Comparison of ENCODE assay signal across 18 cellular contexts in the genomic region with DNA sequence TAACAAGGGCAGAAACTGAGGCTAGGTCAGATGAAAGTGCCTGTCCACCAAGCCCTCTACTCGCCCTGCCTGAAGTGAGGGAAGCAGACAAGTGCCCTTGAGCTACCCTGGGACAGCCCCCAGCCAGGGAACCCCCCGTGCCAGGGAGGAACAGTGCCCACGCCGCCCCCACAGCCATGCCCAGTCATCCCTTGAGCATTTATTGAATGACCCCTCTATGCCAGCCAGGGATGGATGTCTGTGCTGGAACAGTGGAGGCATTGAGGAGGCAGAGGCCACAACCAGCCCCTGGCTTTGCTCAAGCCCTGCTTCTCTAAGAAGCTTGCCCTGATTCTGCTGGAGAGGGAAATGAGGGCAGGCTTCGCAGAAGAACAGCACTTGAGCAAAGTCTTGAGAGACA. TPM values are rescaled to one million over a fixed set of nuclear protein-coding genes. Genes with fewer than 3 reads are reported as not detected.
DNase-seq lines count a peak whose midpoint lies in the region; ATAC-seq lines count a peak whose summit lies in the region.
"Had no signal": no experiment of that assay in that cellular context is flagged by ENCODE, and none has a peak within 500 bp of the region (broad histone marks: within the 10 kb centered on the region; RNA-seq: fewer than 3 reads in every experiment).

No MANE protein-coding gene starts in this region.

- in situ Hi-C loops in ACHN (cut with HindIII; ENCODE audit: low pct_ligation_motif_present, low pct_unique_long_range_greater_than_20kb, low sequenced_read_pairs) = loop anchor here (25.0 kb wide), 1 partner anchor 93 kb away; the partner anchor contains the start of gene ASIC1

- no peak for ATAC-seq in HG03135 (IDR thresholded peaks at IDR 0.05; ENCODE audit: unreplicated experiment)
- ATAC-seq: GM12878 had no signal

- DNase-seq in Ammon's horn (ENCODE audit: low spot score) = peak; percentile 89
- DNase-seq in RPMI7951 (ENCODE audit: low read depth) = peak; percentile 17
- DNase-seq in globus pallidus (ENCODE audit: low spot score) = peak; percentile 87
- peak; percentile 40 for DNase-seq in occipital lobe (lab: John Stamatoyannopoulos, UW)
- DNase-seq in NCI-H526 (lab: John Stamatoyannopoulos, UW) = no peak
- no peak for DNase-seq in SKM-1 treated with dmso at 0.1 percent for 144 hours (lab: John Stamatoyannopoulos, UW; ENCODE audit: unreplicated experiment)
- DNase-seq in ACHN = no peak
- DNase-seq: Calu3; CD4-positive, CD25-positive, alpha-beta regulatory T cell; MG63; NCI-H1105 treated with DMSO at 0.1 percent for 48 hours; NCI-H187; NCI-H446; NCI-H748 treated with DMSO at 0.1 percent for 48 hours; PC-9 had no signal

RNA-seq across cellular contexts. Expression of gene AQP6, which starts 3.7 kb away (rescaled TPM):
- 0.10 TPM in 1 of 2 replicates, not detected in the other for total RNA-seq in RPMI7951 (2014; rRNA removed; shearing (Covaris generic))
- total RNA-seq in occipital lobe = 0.62 TPM
- total RNA-seq: A172; CD4-positive, CD25-positive, alpha-beta regulatory T cell; GM12878; PC-9 had no signal

RNA-seq across cellular contexts. Expression of gene AQP5, which starts 7.4 kb away (rescaled TPM):
- not detected in 2 replicates for total RNA-seq in RPMI7951 (2014; rRNA removed; shearing (Covaris generic))
- 0.62 TPM for total RNA-seq in occipital lobe
- total RNA-seq: CD4-positive, CD25-positive, alpha-beta regulatory T cell; GM12878 had no signal

RNA-seq across cellular contexts. Expression of gene AQP2, which starts 18.5 kb away (rescaled TPM):
- total RNA-seq in RPMI7951 (2014; rRNA removed; shearing (Covaris generic)) = not detected in 2 replicates
- total RNA-seq in occipital lobe = not detected
- total RNA-seq: A172; Calu3; CD4-positive, CD25-positive, alpha-beta regulatory T cell; GM12878; PC-9 had no signal

RNA-seq across cellular contexts. Expression of gene RACGAP1, which starts 56.3 kb away (rescaled TPM):
- 158 and 173 TPM in 2 replicates for total RNA-seq in RPMI7951 (2014; rRNA removed; shearing (Covaris generic))
- 22.0 TPM for total RNA-seq in occipital lobe

Comparison
In these comparisons a context has a peak if more than half of its experiments do, and no peak if none do; other contexts are left out.
1. DNase-seq: peak in Ammon's horn (single experiment), RPMI7951 (single experiment), globus pallidus (single experiment) and occipital lobe (single experiment); none in NCI-H526 (0 of 2), SKM-1 treated with dmso at 0.1 percent for 144 hours (single experiment) and ACHN (single experiment).